ENCODE assay signal across 10 cellular contexts in the genomic region with DNA sequence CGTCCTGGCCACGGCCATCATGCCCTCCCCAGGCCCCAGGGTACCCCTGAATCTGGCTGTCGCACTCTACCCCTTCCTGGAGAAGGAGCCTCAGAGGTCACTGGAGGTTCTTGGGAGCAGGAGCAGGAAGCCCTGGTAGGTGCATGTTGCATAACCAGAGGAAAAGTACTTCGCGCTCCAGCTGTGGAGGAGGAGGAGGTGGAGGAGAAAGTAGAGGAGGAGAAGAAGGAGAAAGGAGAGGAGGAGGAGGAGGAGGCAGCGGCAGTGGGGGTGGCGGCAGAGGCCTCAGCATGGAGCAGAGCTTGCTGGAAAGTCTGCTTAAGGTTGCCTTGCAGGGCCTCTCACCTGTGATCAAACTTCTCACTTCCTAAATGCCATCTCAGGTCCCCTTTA.
DNase-seq lines count a peak whose midpoint lies in the region; ATAC-seq and TF ChIP-seq lines count a peak whose summit lies in the region.
"Had no signal": no experiment of that assay in that cellular context is flagged by ENCODE, and none has a peak within 500 bp of the region (broad histone marks: within the 10 kb centered on the region; RNA-seq: fewer than 3 reads in every experiment).

No MANE protein-coding gene starts in this region.

- H2BK15ac ChIP-seq in mesenchymal stem cell (ENCODE audit: low read depth, poor library complexity, severe bottlenecking), result peak overlapping the region; percentile 95

- H2BK5ac ChIP-seq in mesenchymal stem cell (ENCODE audit: low read depth, low read length, poor library complexity, severe bottlenecking), result no peak overlapping the region

- intact Hi-C loops in activated CD8-positive, alpha-beta T cell treated with anti-CD3 and anti-CD28 coated beads for 36 hours (cut with micrococcal nuclease), result no loop called here
- intact Hi-C loops in transverse colon (cut with DNase I; ENCODE audit: low total_unique reads), result loop anchor here (5.0 kb wide), 1 partner anchor 74 kb away; no protein-coding TSS in a partner anchor
- intact Hi-C loops in naive thymus-derived CD4-positive, alpha-beta T cell (cut with micrococcal nuclease), result no loop called here

- peak overlapping the region; percentile 94 for H3K9ac ChIP-seq in mesenchymal stem cell (ENCODE audit: low read length)

- H3K27me3 ChIP-seq in mesenchymal stem cell (ENCODE audit: control insufficient read depth in 1 of 2, insufficient read depth in 1 of 2, low read length in 2 of 2), result no peaks in the 10 kb centered on the region
- H3K27me3 ChIP-seq in transverse colon, result no peaks in the 10 kb centered on the region
- no peaks in the 10 kb centered on the region for H3K27me3 ChIP-seq in naive thymus-derived CD4-positive, alpha-beta T cell (ENCODE audit: control insufficient read depth in 2 of 2, insufficient read depth in 2 of 2, low read length in 2 of 2)

- CTCF ChIA-PET in activated CD8-positive, alpha-beta T cell treated with anti-CD3 and anti-CD28 coated beads for 36 hours (lab: Charles Lee), result interaction anchor here (1.0 to 1.2 kb wide), 2 partner anchors 73 to 105 kb away, joined by 3 read pairs; a partner anchor contains a TSS
- CTCF ChIA-PET in activated CD8-positive, alpha-beta T cell treated with anti-CD3 and anti-CD28 coated beads, Interleukin-2, amount 10 ng/mL, durations not matched to agents 7 days and 5 days (lab: Charles Lee), result interaction anchor here (1.2 to 4.3 kb wide), 5 partner anchors 9 to 108 kb away, joined by 4 to 29 read pairs (median 4); no protein-coding TSS in a partner anchor
- CTCF ChIA-PET in naive thymus-derived CD4-positive, alpha-beta T cell (lab: Charles Lee), result no interaction called here

- no peak overlapping the region for H3K4me3 Mint-ChIP-seq in activated CD8-positive, alpha-beta T cell treated with anti-CD3 and anti-CD28 coated beads for 36 hours
- no peak overlapping the region for H3K4me3 Mint-ChIP-seq in activated CD8-positive, alpha-beta T cell treated with anti-CD3 and anti-CD28 coated beads, Interleukin-2, amount 10 ng/mL, durations not matched to agents 7 days and 5 days
- H3K4me3 Mint-ChIP-seq in central memory CD8-positive, alpha-beta T cell, result peak overlapping the region; percentile 32
- H3K4me3 Mint-ChIP-seq in naive thymus-derived CD4-positive, alpha-beta T cell, result peak overlapping the region in 2 of 10 donors; percentile 14 to 59
- H3K4me3 Mint-ChIP-seq: activated naive CD8-positive, alpha-beta T cell treated with anti-CD3 and anti-CD28 coated beads, Interleukin-2, amount 50 U/mL, for 24 hours had no signal

- H3K4me2 ChIP-seq in mesenchymal stem cell (ENCODE audit: low read length, poor library complexity, severe bottlenecking), result no peak overlapping the region

- WGBS in mesenchymal stem cell, result 80% methylated on average over 5 of the region's 7 CpGs
- 67 to 91% methylated on average over 3 to 7 of the region's 7 CpGs for WGBS in transverse colon (ENCODE audit: low coverage in 1 of 2), 2 donors

- peak overlapping the region; percentile 7 to 88 for H3K4ac ChIP-seq in mesenchymal stem cell (ENCODE audit: low read depth in 1 of 2, low read length in 2 of 2)

- peaks cover 15 to 70% of the 10 kb centered on the region in 2 experiments for H3K36me3 ChIP-seq in mesenchymal stem cell (ENCODE audit: control insufficient read depth in 1 of 2, insufficient read depth in 2 of 2, low read depth in 1 of 2, low read length in 2 of 2)
- peaks cover 0 to 8% (median 0%) of the 10 kb centered on the region in 4 donors for H3K36me3 ChIP-seq in transverse colon
- no peaks in the 10 kb centered on the region for H3K36me3 ChIP-seq in naive thymus-derived CD4-positive, alpha-beta T cell (ENCODE audit: control insufficient read depth in 2 of 3, insufficient read depth in 3 of 3, low read length in 3 of 3)

- peaks cover 46% of the 10 kb centered on the region for H3K4me1 Mint-ChIP-seq in activated CD8-positive, alpha-beta T cell treated with anti-CD3 and anti-CD28 coated beads for 36 hours (ENCODE audit: low read depth)
- H3K4me1 Mint-ChIP-seq in activated CD8-positive, alpha-beta T cell treated with anti-CD3 and anti-CD28 coated beads, Interleukin-2, amount 10 ng/mL, durations not matched to agents 7 days and 5 days (ENCODE audit: low read depth), result peaks cover 41% of the 10 kb centered on the region
- peaks cover 17% of the 10 kb centered on the region for H3K4me1 Mint-ChIP-seq in central memory CD8-positive, alpha-beta T cell
- H3K4me1 Mint-ChIP-seq in naive thymus-derived CD4-positive, alpha-beta T cell, result peaks cover 9 to 17% (median 12%) of the 10 kb centered on the region in 7 donors

- no peaks in the 10 kb centered on the region for H3K27me3 Mint-ChIP-seq in activated CD8-positive, alpha-beta T cell treated with anti-CD3 and anti-CD28 coated beads for 36 hours
- peaks cover 2% of the 10 kb centered on the region for H3K27me3 Mint-ChIP-seq in activated CD8-positive, alpha-beta T cell treated with anti-CD3 and anti-CD28 coated beads, Interleukin-2, amount 10 ng/mL, durations not matched to agents 7 days and 5 days (ENCODE audit: low read depth)
- no peaks in the 10 kb centered on the region for H3K27me3 Mint-ChIP-seq in central memory CD8-positive, alpha-beta T cell
- peaks cover 0 to 5% (median 0%) of the 10 kb centered on the region in 5 donors for H3K27me3 Mint-ChIP-seq in naive thymus-derived CD4-positive, alpha-beta T cell

- peak overlapping the region; percentile 75 to 80 for H2BK12ac ChIP-seq in mesenchymal stem cell (ENCODE audit: low read length in 2 of 2)

- H3K36me3 Mint-ChIP-seq in activated CD8-positive, alpha-beta T cell treated with anti-CD3 and anti-CD28 coated beads for 36 hours (ENCODE audit: low read depth), result no peaks in the 10 kb centered on the region
- H3K36me3 Mint-ChIP-seq in activated CD8-positive, alpha-beta T cell treated with anti-CD3 and anti-CD28 coated beads, Interleukin-2, amount 10 ng/mL, durations not matched to agents 7 days and 5 days (ENCODE audit: low read depth), result no peaks in the 10 kb centered on the region
- H3K36me3 Mint-ChIP-seq in central memory CD8-positive, alpha-beta T cell (ENCODE audit: insufficient read depth), result peaks cover 14% of the 10 kb centered on the region
- no peaks in the 10 kb centered on the region for H3K36me3 Mint-ChIP-seq in naive thymus-derived CD4-positive, alpha-beta T cell

- no peak for TF ChIP-seq POLR2A in transverse colon (IDR thresholded peaks at IDR 0.05)

- in situ Hi-C loops in transverse colon (cut with MboI; ENCODE audit: low pct_ligation_motif_present in 1 of 4, low pct_unique_long_range_greater_than_20kb in 1 of 4, low sequenced_read_pairs in 3 of 4), result loop anchor here in 2 of 4 donors (10.0 kb wide), 1 partner anchor 72 kb away; no protein-coding TSS in a partner anchor

- H4K8ac ChIP-seq in mesenchymal stem cell (ENCODE audit: low read length), result peak overlapping the region; percentile 93

- no peak for TF ChIP-seq CTCF in activated CD8-positive, alpha-beta T cell treated with anti-CD3 and anti-CD28 coated beads for 36 hours (IDR thresholded peaks at IDR 0.05)
- no peak for TF ChIP-seq CTCF in transverse colon (IDR thresholded peaks at IDR 0.05)

- peak overlapping the region; percentile 56 for H4K91ac ChIP-seq in mesenchymal stem cell (ENCODE audit: low read length)

- H2AFZ ChIP-seq in mesenchymal stem cell (ENCODE audit: low read depth, low read length), result no peak overlapping the region

- H3K9me3 Mint-ChIP-seq in activated CD8-positive, alpha-beta T cell treated with anti-CD3 and anti-CD28 coated beads for 36 hours, result no peaks in the 10 kb centered on the region
- H3K9me3 Mint-ChIP-seq in activated CD8-positive, alpha-beta T cell treated with anti-CD3 and anti-CD28 coated beads, Interleukin-2, amount 10 ng/mL, durations not matched to agents 7 days and 5 days (ENCODE audit: insufficient read depth), result no peaks in the 10 kb centered on the region
- no peaks in the 10 kb centered on the region for H3K9me3 Mint-ChIP-seq in central memory CD8-positive, alpha-beta T cell
- H3K9me3 Mint-ChIP-seq in naive thymus-derived CD4-positive, alpha-beta T cell, result peaks cover 0 to 2% (median 0%) of the 10 kb centered on the region in 11 donors
- H3K9me3 Mint-ChIP-seq: activated naive CD8-positive, alpha-beta T cell treated with anti-CD3 and anti-CD28 coated beads, Interleukin-2, amount 50 U/mL, for 24 hours had no signal

- peak overlapping the region; percentile 0 for H2BK120ac ChIP-seq in mesenchymal stem cell (ENCODE audit: low read depth, low read length)

- no peak overlapping the region for H3K23ac ChIP-seq in mesenchymal stem cell (ENCODE audit: low read length in 2 of 2)

- H3K14ac ChIP-seq in mesenchymal stem cell (ENCODE audit: low read length in 2 of 2), result peak overlapping the region in 1 of 2 experiments; percentile 81

- H3K27ac ChIP-seq in mesenchymal stem cell (ENCODE audit: low read length, poor library complexity, severe bottlenecking), result no peak overlapping the region
- H3K27ac ChIP-seq in transverse colon, result peak overlapping the region; percentile 58 to 76 (median 73)
- no peak overlapping the region for H3K27ac ChIP-seq in naive thymus-derived CD4-positive, alpha-beta T cell (ENCODE audit: low read depth, low read length)

- ATAC-seq in activated CD8-positive, alpha-beta T cell treated with anti-CD3 and anti-CD28 coated beads for 36 hours, result no peak
- no peak for ATAC-seq in activated CD8-positive, alpha-beta T cell treated with anti-CD3 and anti-CD28 coated beads, Interleukin-2, amount 10 ng/mL, durations not matched to agents 7 days and 5 days
- ATAC-seq in central memory CD8-positive, alpha-beta T cell (replicated peaks; ENCODE audit: extremely low read depth, poor library complexity, severe bottlenecking), result no peak
- ATAC-seq in naive thymus-derived CD4-positive, alpha-beta T cell, result no peak
- ATAC-seq: activated naive CD8-positive, alpha-beta T cell treated with anti-CD3 and anti-CD28 coated beads, Interleukin-2, amount 50 U/mL, for 24 hours had no signal

- H3K4me1 ChIP-seq in mesenchymal stem cell (ENCODE audit: control insufficient read depth, insufficient read depth, low read depth, low read length) (peaks cover 64% of the 10 kb centered on the region), transverse colon (peaks cover 22 to 44% (median 37%) of the 10 kb centered on the region in 4 donors)
- peaks cover 35 to 46% of the 10 kb centered on the region in 2 donors for H3K4me1 ChIP-seq in naive thymus-derived CD4-positive, alpha-beta T cell (ENCODE audit: control insufficient read depth in 2 of 2, insufficient read depth in 2 of 2, low read length in 2 of 2)

- peak overlapping the region; percentile 25 for H2AK5ac ChIP-seq in mesenchymal stem cell (ENCODE audit: low read length, severe bottlenecking)

- H3K18ac ChIP-seq in mesenchymal stem cell (ENCODE audit: low read depth in 1 of 2, low read length in 2 of 2), result peak overlapping the region; percentile 41 to 93

- H3K9me3 ChIP-seq in mesenchymal stem cell (ENCODE audit: control insufficient read depth, low read length) (no peaks in the 10 kb centered on the region), transverse colon (no peaks in the 10 kb centered on the region)
- H3K9me3 ChIP-seq in naive thymus-derived CD4-positive, alpha-beta T cell (ENCODE audit: control insufficient read depth in 2 of 3, low read length in 3 of 3), result no peaks in the 10 kb centered on the region

- DNase-seq in activated CD8-positive, alpha-beta T cell treated with anti-CD3 and anti-CD28 coated beads for 36 hours, result peak; percentile 16
- no peak for DNase-seq in activated CD8-positive, alpha-beta T cell treated with anti-CD3 and anti-CD28 coated beads, Interleukin-2, amount 10 ng/mL, durations not matched to agents 7 days and 5 days
- DNase-seq in central memory CD8-positive, alpha-beta T cell (ENCODE audit: low spot score in 2 of 2), result no peak
- DNase-seq in mesenchymal stem cell (peak; percentile 56), transverse colon (no peak), NCI-H69 (lab: John Stamatoyannopoulos, UW) (no peak), foreskin melanocyte (no peak)
- no peak for DNase-seq in naive thymus-derived CD4-positive, alpha-beta T cell
- DNase-seq: Kasumi-1 had no signal

- H3K27ac Mint-ChIP-seq in activated CD8-positive, alpha-beta T cell treated with anti-CD3 and anti-CD28 coated beads for 36 hours, result no peak overlapping the region
- no peak overlapping the region for H3K27ac Mint-ChIP-seq in activated CD8-positive, alpha-beta T cell treated with anti-CD3 and anti-CD28 coated beads, Interleukin-2, amount 10 ng/mL, durations not matched to agents 7 days and 5 days
- peak overlapping the region; percentile 85 for H3K27ac Mint-ChIP-seq in central memory CD8-positive, alpha-beta T cell (ENCODE audit: low read depth)
- no peak overlapping the region for H3K27ac Mint-ChIP-seq in naive thymus-derived CD4-positive, alpha-beta T cell
- H3K27ac Mint-ChIP-seq: activated naive CD8-positive, alpha-beta T cell treated with anti-CD3 and anti-CD28 coated beads, Interleukin-2, amount 50 U/mL, for 24 hours had no signal

- TF ChIP-seq EP300 in transverse colon (IDR thresholded peaks at IDR 0.05; ENCODE audit: low read depth), result no peak

- POLR2A ChIA-PET in activated CD8-positive, alpha-beta T cell treated with anti-CD3 and anti-CD28 coated beads for 36 hours (lab: Charles Lee), result no interaction called here
- POLR2A ChIA-PET in activated CD8-positive, alpha-beta T cell treated with anti-CD3 and anti-CD28 coated beads, Interleukin-2, amount 10 ng/mL, durations not matched to agents 7 days and 5 days (lab: Charles Lee), result no interaction called here
- POLR2A ChIA-PET in naive thymus-derived CD4-positive, alpha-beta T cell (lab: Charles Lee), result no interaction called here

- H3K4me3 ChIP-seq in mesenchymal stem cell (ENCODE audit: insufficient read depth in 1 of 2, low read depth in 1 of 2, low read length in 2 of 2), result peak overlapping the region in 1 of 2 experiments; percentile 83
- peak overlapping the region in 1 of 4 donors; percentile 6 for H3K4me3 ChIP-seq in transverse colon
- H3K4me3 ChIP-seq in naive thymus-derived CD4-positive, alpha-beta T cell (ENCODE audit: low read length), result no peak overlapping the region

- peaks cover 30% of the 10 kb centered on the region for H3K79me1 ChIP-seq in mesenchymal stem cell (replicated peaks; ENCODE audit: low read length, poor library complexity, severe bottlenecking)

Comparison
In these comparisons a context has a peak if more than half of its experiments do, and no peak if none do; other contexts are left out.
1. DNase-seq: peak in activated CD8-positive, alpha-beta T cell treated with anti-CD3 and anti-CD28 coated beads for 36 hours (single experiment) and mesenchymal stem cell (single experiment); none in activated CD8-positive, alpha-beta T cell treated with anti-CD3 and anti-CD28 coated beads, Interleukin-2, amount 10 ng/mL, durations not matched to agents 7 days and 5 days (single experiment), central memory CD8-positive, alpha-beta T cell (0 of 2), transverse colon (single experiment), naive thymus-derived CD4-positive, alpha-beta T cell (0 of 9), NCI-H69 (single experiment) and foreskin melanocyte (single experiment).
2. H3K27ac ChIP-seq: peak in transverse colon (4 of 4); none in mesenchymal stem cell (single experiment) and naive thymus-derived CD4-positive, alpha-beta T cell (single experiment).